24 cellular contexts compared by ENCODE assay signal in the genomic region with DNA sequence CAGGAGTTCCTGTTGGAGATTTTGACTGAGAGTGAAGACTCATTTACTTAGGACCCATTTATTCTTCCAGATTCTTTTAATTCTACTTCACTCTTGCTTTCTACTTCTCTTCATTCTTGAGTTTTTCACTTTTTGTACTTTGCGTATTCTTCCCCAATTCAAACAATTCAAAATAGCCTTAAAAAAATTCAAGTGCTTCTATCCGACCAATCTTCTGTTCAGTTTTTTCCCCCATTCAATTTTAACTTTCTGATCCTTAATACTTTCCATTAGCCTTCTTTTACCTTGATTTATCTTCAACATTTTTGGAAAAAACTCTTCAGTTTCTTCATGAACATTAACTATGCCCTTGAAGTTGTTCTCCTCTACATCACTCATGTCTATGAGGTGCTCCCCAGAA.
"Had no signal": no experiment of that assay in that cellular context is flagged by ENCODE, and none has a peak within 500 bp of the region (broad histone marks: within the 10 kb centered on the region; RNA-seq: fewer than 3 reads in every experiment).

No MANE protein-coding gene starts in this region.

- H3K27ac ChIP-seq: stomach, suprapubic skin, testis, thoracic aorta, thyroid gland, tibial artery, tibial nerve, transverse colon, upper lobe of left lung, upper lobe of right lung, uterus, vagina had no signal

- H3K9me3 ChIP-seq: stomach, suprapubic skin, testis, thoracic aorta, thyroid gland, tibial artery, tibial nerve, transverse colon, upper lobe of left lung, upper lobe of right lung, uterus, vagina had no signal

- DNase-seq: stimulated activated CD4-positive, alpha-beta T cell treated with anti-CD3 and anti-CD28 coated beads, Interleukin-2, amount 100 ng/mL, for 48 hours; stimulated activated CD4-positive, alpha-beta T cell treated with anti-CD3 and anti-CD28 coated beads, Interleukin-4, amount 100 ng/mL, for 1 hour; stimulated activated CD4-positive, alpha-beta T cell treated with anti-CD3 and anti-CD28 coated beads, Interleukin-4, amount 100 ng/mL, for 24 hours; stimulated activated CD4-positive, alpha-beta T cell treated with anti-CD3 and anti-CD28 coated beads, Interleukin-4, amount 100 ng/mL, for 4 hours; stimulated activated CD8-positive, alpha-beta memory T cell treated with anti-CD3 and anti-CD28 coated beads, Interleukin-4, amount 100 ng/mL, for 48 hours; stimulated activated naive B cell treated with anti-CD40 and anti-IgM and Interleukin-4, amounts not matched to agents 10 μg/mL and 1 μg/mL and 100 μg/mL, for 72 hours; stimulated activated naive CD4-positive, alpha-beta T cell; stimulated activated naive CD4-positive, alpha-beta T cell treated with Interleukin-2 at 50 U/mL for 16 hours; stimulated activated naive CD8-positive, alpha-beta T cell treated with anti-CD3 and anti-CD28 coated beads, Interleukin-15, amount 100 ng/mL, for 72 hours; stimulated activated naive CD8-positive, alpha-beta T cell treated with anti-CD3 and anti-CD28 coated beads, Interleukin-15, Interleukin-2, amounts not matched to agents 100 U/mL and 50 U/mL, for 24 hours; stomach; substantia nigra; testis; thyroid gland; tibial artery; transverse colon; trophoblast cell; upper lobe of left lung; upper lobe of right lung; uterus had no signal

- H3K36me3 ChIP-seq: stomach, suprapubic skin, thoracic aorta, thyroid gland, tibial artery, tibial nerve, transverse colon, upper lobe of left lung, upper lobe of right lung, uterus, vagina had no signal

- H3K4me1 ChIP-seq: suprapubic skin, testis, tibial nerve, upper lobe of right lung, uterus had no signal

- H3K4me3 ChIP-seq: stomach, suprapubic skin, testis, thoracic aorta, thyroid gland, tibial artery, tibial nerve, transverse colon, upper lobe of left lung, upper lobe of right lung, uterus, vagina had no signal
